Comparison of ENCODE assay signal across 1 cellular context in genomic region chr5:142356716-142357468, GRCh38.
TF ChIP-seq lines count a peak whose summit lies in the region.

No MANE protein-coding gene starts in this region.

TF ChIP-seq in WTC11, 78 proteins besides CTCF, POLR2A, EP300 and RAD21 (continued from another document):
- TF ChIP-seq FOXP4 (CRISPR knock-in tag; IDR thresholded peaks at IDR 0.05) (peak; percentile 89), ATF2 (CRISPR knock-in tag; IDR thresholded peaks at IDR 0.05; ENCODE audit: borderline replicate concordance, low read depth) (no peak), NR3C1 (CRISPR knock-in tag; conservative IDR thresholded peaks at IDR 0.05; ENCODE audit: low read depth) (no peak), CREM (CRISPR knock-in tag; IDR thresholded peaks at IDR 0.05) (peak; percentile 5; the same call in 1 of the 2 replicates), ZNF121 (CRISPR knock-in tag; IDR thresholded peaks at IDR 0.05) (no peak), ATF1 (CRISPR knock-in tag; IDR thresholded peaks at IDR 0.05) (no peak), TEAD1 (CRISPR knock-in tag; IDR thresholded peaks at IDR 0.05) (peak; percentile 76; the same call in 1 of the 2 replicates), E2F5 (CRISPR knock-in tag; IDR thresholded peaks at IDR 0.05) (peak; percentile 85), NR2C2 (CRISPR knock-in tag; IDR thresholded peaks at IDR 0.05) (no peak), USF2 (CRISPR knock-in tag; IDR thresholded peaks at IDR 0.05) (no peak), E2F1 (CRISPR knock-in tag; IDR thresholded peaks at IDR 0.05) (no peak), CDX4 (CRISPR knock-in tag; IDR thresholded peaks at IDR 0.05; ENCODE audit: borderline replicate concordance) (no peak), ZBTB21 (CRISPR knock-in tag; IDR thresholded peaks at IDR 0.05; ENCODE audit: borderline replicate concordance) (no peak)
- TF ChIP-seq, protein P1, sequence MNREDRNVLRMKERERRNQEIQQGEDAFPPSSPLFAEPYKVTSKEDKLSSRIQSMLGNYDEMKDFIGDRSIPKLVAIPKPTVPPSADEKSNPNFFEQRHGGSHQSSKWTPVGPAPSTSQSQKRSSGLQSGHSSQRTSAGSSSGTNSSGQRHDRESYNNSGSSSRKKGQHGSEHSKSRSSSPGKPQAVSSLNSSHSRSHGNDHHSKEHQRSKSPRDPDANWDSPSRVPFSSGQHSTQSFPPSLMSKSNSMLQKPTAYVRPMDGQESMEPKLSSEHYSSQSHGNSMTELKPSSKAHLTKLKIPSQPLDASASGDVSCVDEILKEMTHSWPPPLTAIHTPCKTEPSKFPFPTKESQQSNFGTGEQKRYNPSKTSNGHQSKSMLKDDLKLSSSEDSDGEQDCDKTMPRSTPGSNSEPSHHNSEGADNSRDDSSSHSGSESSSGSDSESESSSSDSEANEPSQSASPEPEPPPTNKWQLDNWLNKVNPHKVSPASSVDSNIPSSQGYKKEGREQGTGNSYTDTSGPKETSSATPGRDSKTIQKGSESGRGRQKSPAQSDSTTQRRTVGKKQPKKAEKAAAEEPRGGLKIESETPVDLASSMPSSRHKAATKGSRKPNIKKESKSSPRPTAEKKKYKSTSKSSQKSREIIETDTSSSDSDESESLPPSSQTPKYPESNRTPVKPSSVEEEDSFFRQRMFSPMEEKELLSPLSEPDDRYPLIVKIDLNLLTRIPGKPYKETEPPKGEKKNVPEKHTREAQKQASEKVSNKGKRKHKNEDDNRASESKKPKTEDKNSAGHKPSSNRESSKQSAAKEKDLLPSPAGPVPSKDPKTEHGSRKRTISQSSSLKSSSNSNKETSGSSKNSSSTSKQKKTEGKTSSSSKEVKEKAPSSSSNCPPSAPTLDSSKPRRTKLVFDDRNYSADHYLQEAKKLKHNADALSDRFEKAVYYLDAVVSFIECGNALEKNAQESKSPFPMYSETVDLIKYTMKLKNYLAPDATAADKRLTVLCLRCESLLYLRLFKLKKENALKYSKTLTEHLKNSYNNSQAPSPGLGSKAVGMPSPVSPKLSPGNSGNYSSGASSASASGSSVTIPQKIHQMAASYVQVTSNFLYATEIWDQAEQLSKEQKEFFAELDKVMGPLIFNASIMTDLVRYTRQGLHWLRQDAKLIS (CRISPR knock-in tag; IDR thresholded peaks at IDR 0.05; ENCODE audit: borderline replicate concordance): 0 out of 2 replicates have a peak, but pooled peaks have one; percentile 36
- TF ChIP-seq, protein P2, sequence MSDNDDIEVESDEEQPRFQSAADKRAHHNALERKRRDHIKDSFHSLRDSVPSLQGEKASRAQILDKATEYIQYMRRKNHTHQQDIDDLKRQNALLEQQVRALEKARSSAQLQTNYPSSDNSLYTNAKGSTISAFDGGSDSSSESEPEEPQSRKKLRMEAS (CRISPR knock-in tag; IDR thresholded peaks at IDR 0.05): no peak; the same call in none of the 2 replicates
- TF ChIP-seq, protein P3, sequence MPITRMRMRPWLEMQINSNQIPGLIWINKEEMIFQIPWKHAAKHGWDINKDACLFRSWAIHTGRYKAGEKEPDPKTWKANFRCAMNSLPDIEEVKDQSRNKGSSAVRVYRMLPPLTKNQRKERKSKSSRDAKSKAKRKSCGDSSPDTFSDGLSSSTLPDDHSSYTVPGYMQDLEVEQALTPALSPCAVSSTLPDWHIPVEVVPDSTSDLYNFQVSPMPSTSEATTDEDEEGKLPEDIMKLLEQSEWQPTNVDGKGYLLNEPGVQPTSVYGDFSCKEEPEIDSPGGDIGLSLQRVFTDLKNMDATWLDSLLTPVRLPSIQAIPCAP (CRISPR knock-in tag; IDR thresholded peaks at IDR 0.05): no peak
- TF ChIP-seq, protein P4, sequence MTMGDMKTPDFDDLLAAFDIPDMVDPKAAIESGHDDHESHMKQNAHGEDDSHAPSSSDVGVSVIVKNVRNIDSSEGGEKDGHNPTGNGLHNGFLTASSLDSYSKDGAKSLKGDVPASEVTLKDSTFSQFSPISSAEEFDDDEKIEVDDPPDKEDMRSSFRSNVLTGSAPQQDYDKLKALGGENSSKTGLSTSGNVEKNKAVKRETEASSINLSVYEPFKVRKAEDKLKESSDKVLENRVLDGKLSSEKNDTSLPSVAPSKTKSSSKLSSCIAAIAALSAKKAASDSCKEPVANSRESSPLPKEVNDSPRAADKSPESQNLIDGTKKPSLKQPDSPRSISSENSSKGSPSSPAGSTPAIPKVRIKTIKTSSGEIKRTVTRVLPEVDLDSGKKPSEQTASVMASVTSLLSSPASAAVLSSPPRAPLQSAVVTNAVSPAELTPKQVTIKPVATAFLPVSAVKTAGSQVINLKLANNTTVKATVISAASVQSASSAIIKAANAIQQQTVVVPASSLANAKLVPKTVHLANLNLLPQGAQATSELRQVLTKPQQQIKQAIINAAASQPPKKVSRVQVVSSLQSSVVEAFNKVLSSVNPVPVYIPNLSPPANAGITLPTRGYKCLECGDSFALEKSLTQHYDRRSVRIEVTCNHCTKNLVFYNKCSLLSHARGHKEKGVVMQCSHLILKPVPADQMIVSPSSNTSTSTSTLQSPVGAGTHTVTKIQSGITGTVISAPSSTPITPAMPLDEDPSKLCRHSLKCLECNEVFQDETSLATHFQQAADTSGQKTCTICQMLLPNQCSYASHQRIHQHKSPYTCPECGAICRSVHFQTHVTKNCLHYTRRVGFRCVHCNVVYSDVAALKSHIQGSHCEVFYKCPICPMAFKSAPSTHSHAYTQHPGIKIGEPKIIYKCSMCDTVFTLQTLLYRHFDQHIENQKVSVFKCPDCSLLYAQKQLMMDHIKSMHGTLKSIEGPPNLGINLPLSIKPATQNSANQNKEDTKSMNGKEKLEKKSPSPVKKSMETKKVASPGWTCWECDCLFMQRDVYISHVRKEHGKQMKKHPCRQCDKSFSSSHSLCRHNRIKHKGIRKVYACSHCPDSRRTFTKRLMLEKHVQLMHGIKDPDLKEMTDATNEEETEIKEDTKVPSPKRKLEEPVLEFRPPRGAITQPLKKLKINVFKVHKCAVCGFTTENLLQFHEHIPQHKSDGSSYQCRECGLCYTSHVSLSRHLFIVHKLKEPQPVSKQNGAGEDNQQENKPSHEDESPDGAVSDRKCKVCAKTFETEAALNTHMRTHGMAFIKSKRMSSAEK (CRISPR knock-in tag; IDR thresholded peaks at IDR 0.05; ENCODE audit: borderline replicate concordance): no peak
- TF ChIP-seq, protein P5, sequence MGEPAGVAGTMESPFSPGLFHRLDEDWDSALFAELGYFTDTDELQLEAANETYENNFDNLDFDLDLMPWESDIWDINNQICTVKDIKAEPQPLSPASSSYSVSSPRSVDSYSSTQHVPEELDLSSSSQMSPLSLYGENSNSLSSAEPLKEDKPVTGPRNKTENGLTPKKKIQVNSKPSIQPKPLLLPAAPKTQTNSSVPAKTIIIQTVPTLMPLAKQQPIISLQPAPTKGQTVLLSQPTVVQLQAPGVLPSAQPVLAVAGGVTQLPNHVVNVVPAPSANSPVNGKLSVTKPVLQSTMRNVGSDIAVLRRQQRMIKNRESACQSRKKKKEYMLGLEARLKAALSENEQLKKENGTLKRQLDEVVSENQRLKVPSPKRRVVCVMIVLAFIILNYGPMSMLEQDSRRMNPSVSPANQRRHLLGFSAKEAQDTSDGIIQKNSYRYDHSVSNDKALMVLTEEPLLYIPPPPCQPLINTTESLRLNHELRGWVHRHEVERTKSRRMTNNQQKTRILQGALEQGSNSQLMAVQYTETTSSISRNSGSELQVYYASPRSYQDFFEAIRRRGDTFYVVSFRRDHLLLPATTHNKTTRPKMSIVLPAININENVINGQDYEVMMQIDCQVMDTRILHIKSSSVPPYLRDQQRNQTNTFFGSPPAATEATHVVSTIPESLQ (CRISPR knock-in tag; IDR thresholded peaks at IDR 0.05): no peak
